ENCODE assay signal across 22 cellular contexts in the genomic region with DNA sequence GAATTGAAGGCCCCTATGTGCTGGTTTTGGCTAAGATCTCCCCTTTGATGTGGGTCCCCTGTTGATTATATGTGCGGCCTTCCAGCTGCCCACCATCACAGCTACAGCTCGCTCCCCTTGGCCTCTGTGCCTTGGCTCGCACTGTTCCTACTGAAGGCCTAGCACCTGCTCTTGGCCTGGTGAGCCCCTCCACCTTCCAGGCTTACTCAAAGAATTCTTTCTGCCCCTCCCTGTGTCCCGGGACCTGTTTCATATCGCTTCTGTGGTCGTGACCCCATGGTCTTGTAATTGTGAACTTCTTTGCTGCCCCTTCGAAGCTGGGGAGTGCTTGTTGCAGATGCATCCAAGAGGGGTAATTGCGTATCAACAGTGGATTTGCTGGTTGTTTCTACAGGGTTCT. TPM values are rescaled to one million over a fixed set of nuclear protein-coding genes. Genes with fewer than 3 reads are reported as not detected.
DNase-seq lines count a peak whose midpoint lies in the region; ATAC-seq, FAIRE-seq and TF ChIP-seq lines count a peak whose summit lies in the region.
"Had no signal": no experiment of that assay in that cellular context is flagged by ENCODE, and none has a peak within 500 bp of the region (broad histone marks: within the 10 kb centered on the region; RNA-seq: fewer than 3 reads in every experiment).

No MANE protein-coding gene starts in this region.

- H3K27me3 Mint-ChIP-seq in CD4-positive, alpha-beta T cell: no peaks in the 10 kb centered on the region
- no peaks in the 10 kb centered on the region for H3K27me3 Mint-ChIP-seq in T-cell

- H3K4me3 ChIP-seq in gastroesophageal sphincter: no peak overlapping the region
- H3K4me3 ChIP-seq in small intestine (ENCODE audit: low read depth in 1 of 2, low read length in 2 of 2): no peak overlapping the region
- no peak overlapping the region for H3K4me3 ChIP-seq in right atrium auricular region
- H3K4me3 ChIP-seq in ascending aorta: no peak overlapping the region
- H3K4me3 ChIP-seq: A549, GM23248 had no signal

- no peaks in the 10 kb centered on the region for H3K9me3 Mint-ChIP-seq in CD4-positive, alpha-beta T cell
- H3K9me3 Mint-ChIP-seq in T-cell: no peaks in the 10 kb centered on the region

- FAIRE-seq in small intestine (lab: Jason Lieb, UNC): no peak
- FAIRE-seq: A549 had no signal

- intact Hi-C loops in CD4-positive, alpha-beta T cell (cut with DNase I, micrococcal nuclease): no loop called here
- intact Hi-C loops in ascending aorta (cut with DNase I): no loop called here

- POLR2A ChIA-PET in CD4-positive, alpha-beta T cell (lab: Charles Lee): no interaction called here
- POLR2A ChIA-PET in T-cell (lab: Charles Lee): interaction anchor here in 1 of 2 donors (1.2 kb wide), 1 partner anchor 13 kb away, joined by 3 read pairs; a partner anchor contains a TSS

- no peak for TF ChIP-seq EP300 in gastroesophageal sphincter (IDR thresholded peaks at IDR 0.05)

- peak overlapping the region; percentile 49 for H3K27ac Mint-ChIP-seq in CD4-positive, alpha-beta T cell
- H3K27ac Mint-ChIP-seq in T-cell: peak overlapping the region; percentile 61 to 62

- CTCF ChIA-PET in CD4-positive, alpha-beta T cell (lab: Charles Lee): no interaction called here
- CTCF ChIA-PET in T-cell (lab: Charles Lee): no interaction called here

- no peak for DNase-seq in CD4-positive, alpha-beta T cell
- DNase-seq in T-cell (no peak), small intestine (no peak), right atrium auricular region (ENCODE audit: low spot score) (no peak), ascending aorta (ENCODE audit: low spot score in 2 of 2) (no peak)
- DNase-seq: C1 segment of cervical spinal cord; DMS79 treated with DMSO at 0.1 percent for 48 hours; GM23248; HCEC 1CT; KBM-7; NCI-H1105; NCI-H2081; NCI-H2171 treated with DMSO at 0.1 percent for 48 hours; NCI-H446; NCI-H526 treated with DMSO at 0.1 percent for 48 hours; NK-92 treated with Interleukin-12 subunit alpha and Interleukin-12 subunit beta, amount 100 ng/mL, for 24 hours; RPMI8226; SIG-M5 had no signal

- H3K27me3 ChIP-seq in CD4-positive, alpha-beta T cell (ENCODE audit: control insufficient read depth, insufficient read depth, low read length): no peaks in the 10 kb centered on the region
- H3K27me3 ChIP-seq in gastroesophageal sphincter (no peaks in the 10 kb centered on the region), small intestine (ENCODE audit: control insufficient read depth in 2 of 2, insufficient read depth in 2 of 2, low read length in 2 of 2) (no peaks in the 10 kb centered on the region), right atrium auricular region (no peaks in the 10 kb centered on the region), ascending aorta (no peaks in the 10 kb centered on the region)

- no peak overlapping the region for H3K4me3 Mint-ChIP-seq in CD4-positive, alpha-beta T cell
- H3K4me3 Mint-ChIP-seq in T-cell: no peak overlapping the region

- H3K9me3 ChIP-seq in CD4-positive, alpha-beta T cell (ENCODE audit: control insufficient read depth, low read length): no peaks in the 10 kb centered on the region
- no peaks in the 10 kb centered on the region for H3K9me3 ChIP-seq in gastroesophageal sphincter
- H3K9me3 ChIP-seq in small intestine (ENCODE audit: control insufficient read depth, low read depth): no peaks in the 10 kb centered on the region
- no peaks in the 10 kb centered on the region for H3K9me3 ChIP-seq in right atrium auricular region
- no peaks in the 10 kb centered on the region for H3K9me3 ChIP-seq in ascending aorta
- H3K9me3 ChIP-seq: A549 had no signal

- peaks cover 0 to 52% of the 10 kb centered on the region in 2 donors for H3K36me3 ChIP-seq in gastroesophageal sphincter
- H3K36me3 ChIP-seq in small intestine (ENCODE audit: control insufficient read depth in 2 of 2, insufficient read depth in 2 of 2, low read length in 2 of 2): peaks cover 0 to 4% of the 10 kb centered on the region in 2 donors
- peaks cover 38% of the 10 kb centered on the region for H3K36me3 ChIP-seq in right atrium auricular region
- H3K36me3 ChIP-seq in ascending aorta: peaks cover 30 to 42% of the 10 kb centered on the region in 2 donors

- TF ChIP-seq POLR2A in gastroesophageal sphincter (IDR thresholded peaks at IDR 0.05): no peak

- WGBS in gastroesophageal sphincter (ENCODE audit: low coverage in 1 of 2), 2 donors: 96% methylated on average over 5 of the region's 8 CpGs; no CpG with 5 or more reads in 1 of the 2 donors
- WGBS in small intestine, 3 donors: 94 to 95% (median 95%) methylated on average over 8 of the region's 8 CpGs

- H3K4me1 Mint-ChIP-seq in CD4-positive, alpha-beta T cell (ENCODE audit: low read depth): peaks cover 19% of the 10 kb centered on the region
- peaks cover 9 to 22% (median 13%) of the 10 kb centered on the region in 3 donors for H3K4me1 Mint-ChIP-seq in T-cell

- H3K36me3 Mint-ChIP-seq in CD4-positive, alpha-beta T cell (ENCODE audit: low read depth): peaks cover 82% of the 10 kb centered on the region
- H3K36me3 Mint-ChIP-seq in T-cell: peaks cover 35% of the 10 kb centered on the region

- TF ChIP-seq CTCF in CD4-positive, alpha-beta T cell (IDR thresholded peaks at IDR 0.05): no peak
- no peak for TF ChIP-seq CTCF in gastroesophageal sphincter (IDR thresholded peaks at IDR 0.05)
- TF ChIP-seq CTCF in right atrium auricular region (IDR thresholded peaks at IDR 0.05): no peak
- TF ChIP-seq CTCF in ascending aorta (IDR thresholded peaks at IDR 0.05): no peak

- H3K27ac ChIP-seq in CD4-positive, alpha-beta T cell (ENCODE audit: low read depth, low read length): no peak overlapping the region
- H3K27ac ChIP-seq in gastroesophageal sphincter (peak overlapping the region in 3 of 4 donors; percentile 87 to 92 (median 88)), small intestine (ENCODE audit: low read depth in 1 of 2, low read length in 1 of 2) (peak overlapping the region; percentile 27 to 46), right atrium auricular region (no peak overlapping the region), ascending aorta (no peak overlapping the region)

- ATAC-seq in CD4-positive, alpha-beta T cell (ENCODE audit: poor library complexity): no peak
- ATAC-seq in T-cell (replicated peaks in 1 of 4) (no peak), gastroesophageal sphincter (no peak), GM18858 (IDR thresholded peaks at IDR 0.05; ENCODE audit: unreplicated experiment) (no peak)
- ATAC-seq: A549, SK-N-SH treated with all-trans-retinoic acid at 6 μM for 48 hours had no signal

- H3K4me1 ChIP-seq in gastroesophageal sphincter: peaks cover 0 to 33% (median 0%) of the 10 kb centered on the region in 3 donors
- H3K4me1 ChIP-seq in small intestine (ENCODE audit: control insufficient read depth in 2 of 2, insufficient read depth in 1 of 2, low read depth in 1 of 2, low read length in 1 of 2): peaks cover 7 to 8% of the 10 kb centered on the region in 2 donors
- H3K4me1 ChIP-seq in right atrium auricular region: peaks cover 0 to 27% of the 10 kb centered on the region in 2 donors
- H3K4me1 ChIP-seq in ascending aorta: no peaks in the 10 kb centered on the region

RNA-seq across cellular contexts. Expression of a gene that starts 12.5 kb away (rescaled TPM):
- total RNA-seq in CD4-positive, alpha-beta T cell: 10 to 100 TPM; 19.6 to 20.8 TPM
- total RNA-seq in T-cell (10 to 100 TPM; 30.2 to 42.7 (median 39.8) TPM), gastroesophageal sphincter (10 to 100 TPM; 19.5 to 34.9 (median 27.4) TPM), right atrium auricular region (10 to 100 TPM; 15.1 to 18.4 TPM), ascending aorta (38.1 TPM)
- 10 to 100 TPM; 23.2 to 48.0 (median 28.0) TPM for polyA plus RNA-seq in small intestine

RNA-seq across cellular contexts. Expression of a gene that starts 20.3 kb away (rescaled TPM):
- total RNA-seq in CD4-positive, alpha-beta T cell: 1 to 10 TPM in 1 of 2 experiments, under 1 TPM in 1; 0.47 to 1.1 TPM
- total RNA-seq in T-cell: 1 to 10 TPM; 1.5 to 3.3 (median 2.6) TPM
- total RNA-seq in gastroesophageal sphincter: 10 to 100 TPM in 2 of 4 donors, 1 to 10 TPM in 2; 1.3 to 12.9 (median 7.6) TPM
- polyA plus RNA-seq in small intestine: 1 to 10 TPM; 4.4 to 5.8 (median 4.6) TPM
- total RNA-seq in right atrium auricular region: 10 to 100 TPM; 67.1 to 97.3 TPM
- total RNA-seq in ascending aorta: not detected
- polyA plus RNA-seq: GM23248 had no signal

RNA-seq across cellular contexts. Expression of a gene that starts 59.7 kb away (rescaled TPM):
- total RNA-seq in CD4-positive, alpha-beta T cell: 1 to 10 TPM; 3.3 to 3.4 TPM
- 1 to 10 TPM; 2.8 to 6.0 (median 4.7) TPM for total RNA-seq in T-cell
- total RNA-seq in gastroesophageal sphincter: 1 to 10 TPM; 3.3 to 6.1 (median 4.3) TPM
- polyA plus RNA-seq in small intestine: 1 to 10 TPM; 5.1 to 9.8 (median 9.4) TPM
- total RNA-seq in right atrium auricular region: 1 to 10 TPM; 2.2 to 3.6 TPM
- 6.7 TPM for total RNA-seq in ascending aorta

Comparison
In these comparisons a context has a peak if more than half of its experiments do, and no peak if none do; other contexts are left out.
1. H3K27ac ChIP-seq: peak in gastroesophageal sphincter (3 of 4) and small intestine (2 of 2); none in CD4-positive, alpha-beta T cell (single experiment), right atrium auricular region (0 of 2) and ascending aorta (0 of 2).
2. RNA of a gene that starts 20.3 kb away (total RNA-seq): 67.1 to 97.3 TPM in right atrium auricular region; 1.3 to 12.9 TPM in gastroesophageal sphincter, 1.5 to 3.3 TPM in T-cell, 0.47 to 1.1 TPM in CD4-positive, alpha-beta T cell and not detected in ascending aorta (single experiment); every median in the first group is over 4 times any median in the second.